Comparison of ENCODE assay signal across 11 cellular contexts in the genomic region with DNA sequence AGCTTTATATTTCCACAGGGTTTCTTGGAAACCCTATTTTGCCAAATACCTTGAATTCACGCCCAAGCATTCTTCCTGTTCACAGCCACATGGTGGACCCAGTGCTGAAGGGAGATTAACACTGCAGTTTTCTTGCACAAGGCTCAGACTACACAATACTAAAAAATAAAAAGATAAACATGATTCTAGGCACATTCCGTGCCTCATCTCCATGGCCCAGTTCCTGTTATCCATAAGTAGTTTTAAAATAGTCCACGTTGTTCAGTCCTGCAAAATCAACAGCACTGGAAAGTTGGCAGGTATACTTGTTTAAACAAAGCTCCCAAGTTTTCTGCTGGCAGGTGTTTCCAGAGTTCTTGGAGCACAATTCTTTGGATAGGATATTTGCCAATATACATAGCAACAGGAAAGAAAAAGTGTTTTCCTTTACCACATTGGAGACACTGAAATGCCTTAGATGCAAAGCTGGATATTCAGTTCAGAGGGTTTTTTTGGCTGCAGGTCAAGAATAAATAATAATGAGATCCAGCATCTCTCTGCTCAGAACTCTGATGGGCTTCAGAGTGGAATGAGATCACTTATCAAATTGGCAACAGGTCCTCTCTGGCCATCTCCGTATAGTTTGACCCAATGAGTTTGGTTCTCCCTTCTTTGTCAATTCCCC.
DNase-seq lines count a peak whose midpoint lies in the region; ATAC-seq, FAIRE-seq and TF ChIP-seq lines count a peak whose summit lies in the region.
"Had no signal": no experiment of that assay in that cellular context is flagged by ENCODE, and none has a peak within 500 bp of the region (broad histone marks: within the 10 kb centered on the region; RNA-seq: fewer than 3 reads in every experiment).

No MANE protein-coding gene starts in this region.

- H2AFZ ChIP-seq in mammary epithelial cell (ENCODE audit: low read depth, low read length) (peak overlapping the region; percentile 8), HepG2 (ENCODE audit: low read length) (peak overlapping the region; percentile 12)

- TF ChIP-seq POLR2A in HepG2 (IDR thresholded peaks at IDR 0.05; ENCODE audit: insufficient read depth in 1 of 2, low read depth in 2 of 2, low read length in 2 of 2), result no peak

- no peaks in the 10 kb centered on the region for H3K79me2 ChIP-seq in mammary epithelial cell (ENCODE audit: insufficient read depth, low read length)
- H3K79me2 ChIP-seq in HepG2 (ENCODE audit: insufficient read depth, low read length), result no peaks in the 10 kb centered on the region

- DNase-seq in DMS 273 (lab: John Stamatoyannopoulos, UW; ENCODE audit: unreplicated experiment), result peak; percentile 32
- DNase-seq in DMS 273 treated with DMSO at 0.1 percent for 48 hours (lab: John Stamatoyannopoulos, UW), result no peak
- no peak for DNase-seq in mammary epithelial cell
- DNase-seq in HepG2 (ENCODE audit: low spot score), result peak; percentile 68
- DNase-seq in NOMO-1 (lab: John Stamatoyannopoulos, UW; ENCODE audit: unreplicated experiment in 2 of 2), result no peak
- DNase-seq in A673 (ENCODE audit: low spot score), result no peak
- DNase-seq in NCI-H1436 treated with DMSO at 0.1 percent for 48 hours (lab: John Stamatoyannopoulos, UW), result no peak
- DNase-seq: nephron progenitor cell; stimulated activated CD8-positive, alpha-beta memory T cell treated with anti-CD3 and anti-CD28 coated beads, Interleukin-4, amount 100 ng/mL, for 48 hours had no signal

- no peak for TF ChIP-seq RAD21 in HepG2 (CRISPR knock-in tag; IDR thresholded peaks at IDR 0.05)

- BruUV-seq in mammary epithelial cell (replicated peaks; lab: Mats Ljungman, UMichigan) (no TSS peak), HepG2 (replicated peaks; lab: Mats Ljungman, UMichigan) (no TSS peak), A673 (replicated peaks; lab: Mats Ljungman, UMichigan) (no TSS peak)

- TF ChIP-seq EP300 in HepG2 (IDR thresholded peaks at IDR 0.05; ENCODE audit: low read depth in 2 of 2, low read length in 2 of 2), result peak in 1 of 2 experiments; percentile 28; a peak in 1 of 4 replicates
- no peak for TF ChIP-seq EP300 in HepG2 (CRISPR knock-in tag; IDR thresholded peaks at IDR 0.05; ENCODE audit: borderline replicate concordance)

- intact Hi-C loops in mammary epithelial cell (cut with micrococcal nuclease) (no loop called here), HepG2 (cut with micrococcal nuclease; ENCODE audit: unreplicated experiment) (no loop called here), A673 (cut with micrococcal nuclease; ENCODE audit: unreplicated experiment) (no loop called here)

- in situ Hi-C loops in mammary epithelial cell (cut with MboI; ENCODE audit: low sequenced_read_pairs in 2 of 2) (loop anchor here in 1 of 2 donors (10.0 kb wide), 1 partner anchor 86 kb away; a partner anchor contains a TSS), HepG2 (cut with HindIII; ENCODE audit: extremely low pct_ligation_motif_present, low pct_unique_long_range_greater_than_20kb) (no loop called here)

- dilution Hi-C loops in mammary epithelial cell (cut with HindIII; ENCODE audit: low sequenced_read_pairs), result no loop called here

- H3K9ac ChIP-seq in mammary epithelial cell (ENCODE audit: insufficient read depth, low read length) (no peak overlapping the region), HepG2 (ENCODE audit: insufficient read depth, low read depth, low read length) (no peak overlapping the region)

- H4K20me1 ChIP-seq in mammary epithelial cell (ENCODE audit: insufficient read depth, low read length) (no peaks in the 10 kb centered on the region), HepG2 (ENCODE audit: insufficient read depth, low read length) (no peaks in the 10 kb centered on the region)

- TF ChIP-seq CTCF in mammary epithelial cell (conservative IDR thresholded peaks at IDR 0.05 in 1 of 2, IDR thresholded peaks at IDR 0.05 in 1 of 2; ENCODE audit: extremely low read depth in 1 of 2, insufficient read depth in 1 of 2, low read depth in 1 of 2, low read length in 2 of 2), result peak; percentile 8 to 29
- peak; percentile 19; the same call in 1 of the 2 replicates for TF ChIP-seq CTCF in HepG2 (CRISPR knock-in tag; IDR thresholded peaks at IDR 0.05)
- TF ChIP-seq CTCF in A673 (conservative IDR thresholded peaks at IDR 0.05; ENCODE audit: low read depth, low read length), result no peak

- peak; percentile 67 for ATAC-seq in HepG2
- ATAC-seq: Panc1 had no signal

- WGBS in mammary epithelial cell (ENCODE audit: low coverage, missing lambda C conversion rate), result 11% methylated on average over 4 of the region's 4 CpGs
- 45% methylated on average over 4 of the region's 4 CpGs for WGBS in HepG2 (ENCODE audit: low lambda C conversion rate)
- 95% methylated on average over 4 of the region's 4 CpGs for WGBS in thymus

- H3K4me2 ChIP-seq in mammary epithelial cell (ENCODE audit: insufficient read depth, low read depth, low read length), result peak overlapping the region; percentile 4
- peak overlapping the region; percentile 28 for H3K4me2 ChIP-seq in HepG2 (ENCODE audit: low read depth, low read length)

- peaks cover 26% of the 10 kb centered on the region for H3K4me1 ChIP-seq in mammary epithelial cell (ENCODE audit: insufficient read depth, low read length)
- peaks cover 35% of the 10 kb centered on the region for H3K4me1 ChIP-seq in HepG2 (ENCODE audit: insufficient read depth, low read length)
- H3K4me1 ChIP-seq in thymus (ENCODE audit: control insufficient read depth, insufficient read depth, low read length), result no peaks in the 10 kb centered on the region
- peaks cover 10% of the 10 kb centered on the region for H3K4me1 ChIP-seq in A673 (ENCODE audit: insufficient read depth, low read length, poor library complexity, severe bottlenecking)

- POLR2A ChIA-PET in HepG2 (lab: Yijun Ruan, JAX) (interaction anchor here (1.5 kb wide), 1 partner anchor 60 kb away, joined by 3 read pairs; no protein-coding TSS in a partner anchor), A673 (lab: Charles Lee; ENCODE audit: low non-redundant PET) (no interaction called here)

- no peaks in the 10 kb centered on the region for H3K36me3 ChIP-seq in mammary epithelial cell (ENCODE audit: insufficient read depth, low read length)
- H3K36me3 ChIP-seq in HepG2 (replicated peaks in 1 of 2; ENCODE audit: control insufficient read depth in 1 of 2, insufficient read depth in 2 of 2, low read length in 2 of 2), result no peaks in the 10 kb centered on the region
- no peaks in the 10 kb centered on the region for H3K36me3 ChIP-seq in thymus (ENCODE audit: control insufficient read depth, insufficient read depth)
- no peaks in the 10 kb centered on the region for H3K36me3 ChIP-seq in A673 (ENCODE audit: insufficient read depth, low read length, poor library complexity, severe bottlenecking)

- H3K9me3 ChIP-seq in mammary epithelial cell (replicated peaks; ENCODE audit: insufficient read depth, low read length) (no peaks in the 10 kb centered on the region), HepG2 (ENCODE audit: low read length) (no peaks in the 10 kb centered on the region), thymus (ENCODE audit: control insufficient read depth) (no peaks in the 10 kb centered on the region), A673 (ENCODE audit: low read depth, low read length, poor library complexity, severe bottlenecking) (no peaks in the 10 kb centered on the region)

- peak overlapping the region; percentile 38 for H3K27ac ChIP-seq in mammary epithelial cell (ENCODE audit: insufficient read depth, low read depth, low read length)
- H3K27ac ChIP-seq in HepG2 (ENCODE audit: extremely low read length, insufficient read depth, low read length), result peak overlapping the region; percentile 7
- H3K27ac ChIP-seq in thymus (ENCODE audit: low read depth), result peak overlapping the region; percentile 38
- no peak overlapping the region for H3K27ac ChIP-seq in A673 (ENCODE audit: low read depth, low read length, poor library complexity, severe bottlenecking)

- CTCF ChIA-PET in mammary epithelial cell (lab: Charles Lee; ENCODE audit: low non-redundant PET) (no interaction called here), HepG2 (lab: Yijun Ruan, JAX; ENCODE audit: low intra/inter-chr PET ratio, low total read pairs) (no interaction called here), A673 (lab: Charles Lee) (no interaction called here)

- FAIRE-seq in HepG2 (lab: Jason Lieb, UNC), result no peak

- H3K4me3 ChIP-seq in mammary epithelial cell (replicated peaks in 1 of 3; ENCODE audit: insufficient read depth in 1 of 3, low read depth in 2 of 3, low read length in 3 of 3) (no peak overlapping the region), HepG2 (replicated peaks in 1 of 3; ENCODE audit: insufficient read depth in 1 of 3, low read depth in 2 of 3, low read length in 3 of 3) (no peak overlapping the region), thymus (ENCODE audit: low read length) (no peak overlapping the region), A673 (ENCODE audit: low read depth, low read length, poor library complexity, severe bottlenecking) (no peak overlapping the region)

- no peaks in the 10 kb centered on the region for H3K27me3 ChIP-seq in mammary epithelial cell (ENCODE audit: insufficient read depth, low read length)
- no peaks in the 10 kb centered on the region for H3K27me3 ChIP-seq in HepG2 (ENCODE audit: control insufficient read depth in 1 of 2, insufficient read depth in 2 of 2, low read length in 2 of 2)
- no peaks in the 10 kb centered on the region for H3K27me3 ChIP-seq in thymus (ENCODE audit: control insufficient read depth, insufficient read depth)
- no peaks in the 10 kb centered on the region for H3K27me3 ChIP-seq in A673 (replicated peaks; ENCODE audit: insufficient read depth, low read depth, low read length, poor library complexity)

TF ChIP-seq in HepG2, 621 proteins besides CTCF, POLR2A, EP300 and RAD21 (continues in another document):
- TF ChIP-seq ZEB1 (IDR thresholded peaks at IDR 0.05; ENCODE audit: insufficient replicate concordance, low read depth), result peak; percentile 79
- TF ChIP-seq, protein P1, sequence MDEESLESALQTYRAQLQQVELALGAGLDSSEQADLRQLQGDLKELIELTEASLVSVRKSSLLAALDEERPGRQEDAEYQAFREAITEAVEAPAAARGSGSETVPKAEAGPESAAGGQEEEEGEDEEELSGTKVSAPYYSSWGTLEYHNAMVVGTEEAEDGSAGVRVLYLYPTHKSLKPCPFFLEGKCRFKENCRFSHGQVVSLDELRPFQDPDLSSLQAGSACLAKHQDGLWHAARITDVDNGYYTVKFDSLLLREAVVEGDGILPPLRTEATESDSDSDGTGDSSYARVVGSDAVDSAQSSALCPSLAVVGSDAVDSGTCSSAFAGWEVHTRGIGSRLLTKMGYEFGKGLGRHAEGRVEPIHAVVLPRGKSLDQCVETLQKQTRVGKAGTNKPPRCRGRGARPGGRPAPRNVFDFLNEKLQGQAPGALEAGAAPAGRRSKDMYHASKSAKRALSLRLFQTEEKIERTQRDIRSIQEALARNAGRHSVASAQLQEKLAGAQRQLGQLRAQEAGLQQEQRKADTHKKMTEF (CRISPR knock-in tag; IDR thresholded peaks at IDR 0.05), result 0 out of 2 replicates have a peak, but pooled peaks have one; percentile 28
- TF ChIP-seq ELF1 (CRISPR knock-in tag; IDR thresholded peaks at IDR 0.05), result 0 out of 2 replicates have a peak, but pooled peaks have one; percentile 9
- TF ChIP-seq ZNF335 (CRISPR knock-in tag; IDR thresholded peaks at IDR 0.05), result no peak
- peak; percentile 70 for TF ChIP-seq TEAD3 (CRISPR knock-in tag; optimal IDR thresholded peaks at IDR 0.05; ENCODE audit: borderline replicate concordance)
- peak; percentile 45 for TF ChIP-seq STAG1 (CRISPR knock-in tag; IDR thresholded peaks at IDR 0.05)
- no peak for TF ChIP-seq SIX1 (CRISPR knock-in tag; IDR thresholded peaks at IDR 0.05; ENCODE audit: borderline replicate concordance)

Comparison
In these comparisons a context has a peak if more than half of its experiments do, and no peak if none do; other contexts are left out.
1. DNase-seq: peak in DMS 273 (single experiment) and HepG2 (single experiment); none in DMS 273 treated with DMSO at 0.1 percent for 48 hours (single experiment), mammary epithelial cell (single experiment), NOMO-1 (0 of 2), A673 (single experiment) and NCI-H1436 treated with DMSO at 0.1 percent for 48 hours (single experiment).